1 cellular context compared by ENCODE assay signal in the genomic region with DNA sequence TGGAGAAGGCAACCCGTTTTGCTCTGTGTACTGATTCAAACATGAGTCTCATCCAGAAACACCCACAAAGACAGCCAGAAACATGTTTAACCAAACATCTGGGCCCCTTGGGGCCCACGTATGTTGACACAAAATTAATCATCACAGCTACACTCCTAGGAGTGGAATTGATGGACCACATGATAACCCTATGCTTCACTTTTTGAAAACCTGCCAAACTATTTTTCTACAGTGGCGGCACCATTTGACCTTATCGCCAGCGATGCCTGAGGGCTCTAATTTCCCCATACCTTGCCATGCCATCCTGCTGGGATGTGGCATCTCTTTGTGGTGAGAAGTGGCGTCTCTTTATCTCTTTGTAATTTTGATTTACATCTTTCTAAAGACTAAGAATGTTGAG.
TF ChIP-seq lines count a peak whose summit lies in the region.

No MANE protein-coding gene starts in this region.

TF ChIP-seq in HepG2, 621 proteins besides CTCF, POLR2A, EP300 and RAD21 (continued from another document and continues in another):
- TF ChIP-seq ZNF280B (CRISPR knock-in tag; IDR thresholded peaks at IDR 0.05; ENCODE audit: borderline replicate concordance) (no peak), TBX2 (CRISPR knock-in tag; IDR thresholded peaks at IDR 0.05; ENCODE audit: borderline replicate concordance) (peak; percentile 84), NR2F1 (CRISPR knock-in tag; IDR thresholded peaks at IDR 0.05) (peak in 1 of 2 experiments; percentile 47; a peak in 2 of 4 replicates), CCAR2 (optimal IDR thresholded peaks at IDR 0.05; ENCODE audit: low read depth, low read length) (no peak), STAG1 (CRISPR knock-in tag; IDR thresholded peaks at IDR 0.05) (no peak), DNMT3B (CRISPR knock-in tag; conservative IDR thresholded peaks at IDR 0.05) (no peak), BRD4 (CRISPR knock-in tag; IDR thresholded peaks at IDR 0.05) (no peak), ZNF567 (CRISPR knock-in tag; IDR thresholded peaks at IDR 0.05; ENCODE audit: borderline replicate concordance) (no peak), NCOA5 (CRISPR knock-in tag; IDR thresholded peaks at IDR 0.05) (no peak), ZNF235 (CRISPR knock-in tag; IDR thresholded peaks at IDR 0.05; ENCODE audit: borderline replicate concordance) (no peak), ZNF367 (CRISPR knock-in tag; IDR thresholded peaks at IDR 0.05; ENCODE audit: borderline replicate concordance) (no peak), ZNF780A (CRISPR knock-in tag; IDR thresholded peaks at IDR 0.05) (no peak), HES4 (CRISPR knock-in tag; IDR thresholded peaks at IDR 0.05; ENCODE audit: borderline replicate concordance) (no peak), HMGA1 (CRISPR knock-in tag; conservative IDR thresholded peaks at IDR 0.05) (no peak), ZNF746 (CRISPR knock-in tag; IDR thresholded peaks at IDR 0.05) (no peak), SCMH1 (CRISPR knock-in tag; IDR thresholded peaks at IDR 0.05; ENCODE audit: borderline replicate concordance) (no peak), ZNF652 (CRISPR knock-in tag; IDR thresholded peaks at IDR 0.05; ENCODE audit: borderline replicate concordance, low read depth) (no peak), PBX2 (CRISPR knock-in tag; IDR thresholded peaks at IDR 0.05) (no peak), CHD4 (IDR thresholded peaks at IDR 0.05; ENCODE audit: borderline replicate concordance, low read length) (no peak), RFXANK (CRISPR knock-in tag; IDR thresholded peaks at IDR 0.05) (no peak), RBM22 (optimal IDR thresholded peaks at IDR 0.05; ENCODE audit: low read length) (no peak), PHF8 (CRISPR knock-in tag; IDR thresholded peaks at IDR 0.05) (no peak; the same call in 1 of the 2 replicates), ZNF576 (CRISPR knock-in tag; IDR thresholded peaks at IDR 0.05) (no peak), ZMAT3 (CRISPR knock-in tag; conservative IDR thresholded peaks at IDR 0.05) (no peak), MIXL1 (CRISPR knock-in tag; IDR thresholded peaks at IDR 0.05) (no peak), NKX3-1 (CRISPR knock-in tag; IDR thresholded peaks at IDR 0.05) (no peak), NAIF1 (CRISPR knock-in tag; IDR thresholded peaks at IDR 0.05; ENCODE audit: borderline replicate concordance) (no peak), KLF16 (CRISPR knock-in tag; IDR thresholded peaks at IDR 0.05) (0 out of 4 replicates have a peak, but pooled peaks of 1 of the 2 experiments have one; percentile 31), KLF15 (CRISPR knock-in tag; IDR thresholded peaks at IDR 0.05; ENCODE audit: borderline replicate concordance) (no peak), ZNF460 (CRISPR knock-in tag; IDR thresholded peaks at IDR 0.05; ENCODE audit: borderline replicate concordance) (no peak), ZNF33A (CRISPR knock-in tag; IDR thresholded peaks at IDR 0.05; ENCODE audit: borderline replicate concordance) (no peak), ATM (IDR thresholded peaks at IDR 0.05; ENCODE audit: borderline replicate concordance) (no peak), ZBTB46 (CRISPR knock-in tag; IDR thresholded peaks at IDR 0.05; ENCODE audit: borderline replicate concordance) (no peak), MEIS2 (CRISPR knock-in tag; IDR thresholded peaks at IDR 0.05) (no peak), ATF3 (CRISPR knock-in tag; IDR thresholded peaks at IDR 0.05) (no peak), RNF2 (conservative IDR thresholded peaks at IDR 0.05; ENCODE audit: low read depth) (no peak), SNRNP70 (IDR thresholded peaks at IDR 0.05; ENCODE audit: low read depth, low read length) (no peak), ZSCAN31 (CRISPR knock-in tag; IDR thresholded peaks at IDR 0.05; ENCODE audit: low read depth) (no peak), SP140L (CRISPR knock-in tag; IDR thresholded peaks at IDR 0.05; ENCODE audit: borderline replicate concordance) (no peak), ZNF879 (CRISPR knock-in tag; IDR thresholded peaks at IDR 0.05) (no peak), NBN (conservative IDR thresholded peaks at IDR 0.05) (no peak), ZBTB7B (CRISPR knock-in tag; IDR thresholded peaks at IDR 0.05) (no peak), ZFP62 (CRISPR knock-in tag; IDR thresholded peaks at IDR 0.05) (no peak), SKI (IDR thresholded peaks at IDR 0.05; ENCODE audit: partially characterized antibody) (no peak)
- TF ChIP-seq, protein P1, sequence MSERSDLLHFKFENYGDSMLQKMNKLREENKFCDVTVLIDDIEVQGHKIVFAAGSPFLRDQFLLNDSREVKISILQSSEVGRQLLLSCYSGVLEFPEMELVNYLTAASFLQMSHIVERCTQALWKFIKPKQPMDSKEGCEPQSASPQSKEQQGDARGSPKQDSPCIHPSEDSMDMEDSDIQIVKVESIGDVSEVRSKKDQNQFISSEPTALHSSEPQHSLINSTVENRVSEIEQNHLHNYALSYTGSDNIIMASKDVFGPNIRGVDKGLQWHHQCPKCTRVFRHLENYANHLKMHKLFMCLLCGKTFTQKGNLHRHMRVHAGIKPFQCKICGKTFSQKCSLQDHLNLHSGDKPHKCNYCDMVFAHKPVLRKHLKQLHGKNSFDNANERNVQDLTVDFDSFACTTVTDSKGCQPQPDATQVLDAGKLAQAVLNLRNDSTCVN (CRISPR knock-in tag; IDR thresholded peaks at IDR 0.05; ENCODE audit: borderline replicate concordance), result no peak
- TF ChIP-seq, protein P2, sequence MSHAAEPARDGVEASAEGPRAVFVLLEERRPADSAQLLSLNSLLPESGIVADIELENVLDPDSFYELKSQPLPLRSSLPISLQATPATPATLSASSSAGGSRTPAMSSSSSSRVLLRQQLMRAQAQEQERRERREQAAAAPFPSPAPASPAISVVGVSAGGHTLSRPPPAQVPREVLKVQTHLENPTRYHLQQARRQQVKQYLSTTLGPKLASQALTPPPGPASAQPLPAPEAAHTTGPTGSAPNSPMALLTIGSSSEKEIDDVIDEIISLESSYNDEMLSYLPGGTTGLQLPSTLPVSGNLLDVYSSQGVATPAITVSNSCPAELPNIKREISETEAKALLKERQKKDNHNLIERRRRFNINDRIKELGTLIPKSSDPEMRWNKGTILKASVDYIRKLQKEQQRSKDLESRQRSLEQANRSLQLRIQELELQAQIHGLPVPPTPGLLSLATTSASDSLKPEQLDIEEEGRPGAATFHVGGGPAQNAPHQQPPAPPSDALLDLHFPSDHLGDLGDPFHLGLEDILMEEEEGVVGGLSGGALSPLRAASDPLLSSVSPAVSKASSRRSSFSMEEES (CRISPR knock-in tag; IDR thresholded peaks at IDR 0.05), result peak; percentile 57; the same call in 1 of the 2 replicates
- TF ChIP-seq, protein P3, sequence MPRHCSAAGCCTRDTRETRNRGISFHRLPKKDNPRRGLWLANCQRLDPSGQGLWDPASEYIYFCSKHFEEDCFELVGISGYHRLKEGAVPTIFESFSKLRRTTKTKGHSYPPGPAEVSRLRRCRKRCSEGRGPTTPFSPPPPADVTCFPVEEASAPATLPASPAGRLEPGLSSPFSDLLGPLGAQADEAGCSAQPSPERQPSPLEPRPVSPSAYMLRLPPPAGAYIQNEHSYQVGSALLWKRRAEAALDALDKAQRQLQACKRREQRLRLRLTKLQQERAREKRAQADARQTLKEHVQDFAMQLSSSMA (CRISPR knock-in tag; IDR thresholded peaks at IDR 0.05), result no peak
- TF ChIP-seq, protein P4, sequence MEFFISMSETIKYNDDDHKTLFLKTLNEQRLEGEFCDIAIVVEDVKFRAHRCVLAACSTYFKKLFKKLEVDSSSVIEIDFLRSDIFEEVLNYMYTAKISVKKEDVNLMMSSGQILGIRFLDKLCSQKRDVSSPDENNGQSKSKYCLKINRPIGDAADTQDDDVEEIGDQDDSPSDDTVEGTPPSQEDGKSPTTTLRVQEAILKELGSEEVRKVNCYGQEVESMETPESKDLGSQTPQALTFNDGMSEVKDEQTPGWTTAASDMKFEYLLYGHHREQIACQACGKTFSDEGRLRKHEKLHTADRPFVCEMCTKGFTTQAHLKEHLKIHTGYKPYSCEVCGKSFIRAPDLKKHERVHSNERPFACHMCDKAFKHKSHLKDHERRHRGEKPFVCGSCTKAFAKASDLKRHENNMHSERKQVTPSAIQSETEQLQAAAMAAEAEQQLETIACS (CRISPR knock-in tag; IDR thresholded peaks at IDR 0.05), result no peak
- TF ChIP-seq, protein P5, sequence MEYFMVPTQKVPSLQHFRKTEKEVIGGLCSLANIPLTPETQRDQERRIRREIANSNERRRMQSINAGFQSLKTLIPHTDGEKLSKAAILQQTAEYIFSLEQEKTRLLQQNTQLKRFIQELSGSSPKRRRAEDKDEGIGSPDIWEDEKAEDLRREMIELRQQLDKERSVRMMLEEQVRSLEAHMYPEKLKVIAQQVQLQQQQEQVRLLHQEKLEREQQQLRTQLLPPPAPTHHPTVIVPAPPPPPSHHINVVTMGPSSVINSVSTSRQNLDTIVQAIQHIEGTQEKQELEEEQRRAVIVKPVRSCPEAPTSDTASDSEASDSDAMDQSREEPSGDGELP (IDR thresholded peaks at IDR 0.05; ENCODE audit: borderline replicate concordance, low read depth), result no peak
- TF ChIP-seq, protein P6, sequence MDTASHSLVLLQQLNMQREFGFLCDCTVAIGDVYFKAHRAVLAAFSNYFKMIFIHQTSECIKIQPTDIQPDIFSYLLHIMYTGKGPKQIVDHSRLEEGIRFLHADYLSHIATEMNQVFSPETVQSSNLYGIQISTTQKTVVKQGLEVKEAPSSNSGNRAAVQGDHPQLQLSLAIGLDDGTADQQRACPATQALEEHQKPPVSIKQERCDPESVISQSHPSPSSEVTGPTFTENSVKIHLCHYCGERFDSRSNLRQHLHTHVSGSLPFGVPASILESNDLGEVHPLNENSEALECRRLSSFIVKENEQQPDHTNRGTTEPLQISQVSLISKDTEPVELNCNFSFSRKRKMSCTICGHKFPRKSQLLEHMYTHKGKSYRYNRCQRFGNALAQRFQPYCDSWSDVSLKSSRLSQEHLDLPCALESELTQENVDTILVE (CRISPR knock-in tag; IDR thresholded peaks at IDR 0.05), result no peak
- TF ChIP-seq, protein P7, sequence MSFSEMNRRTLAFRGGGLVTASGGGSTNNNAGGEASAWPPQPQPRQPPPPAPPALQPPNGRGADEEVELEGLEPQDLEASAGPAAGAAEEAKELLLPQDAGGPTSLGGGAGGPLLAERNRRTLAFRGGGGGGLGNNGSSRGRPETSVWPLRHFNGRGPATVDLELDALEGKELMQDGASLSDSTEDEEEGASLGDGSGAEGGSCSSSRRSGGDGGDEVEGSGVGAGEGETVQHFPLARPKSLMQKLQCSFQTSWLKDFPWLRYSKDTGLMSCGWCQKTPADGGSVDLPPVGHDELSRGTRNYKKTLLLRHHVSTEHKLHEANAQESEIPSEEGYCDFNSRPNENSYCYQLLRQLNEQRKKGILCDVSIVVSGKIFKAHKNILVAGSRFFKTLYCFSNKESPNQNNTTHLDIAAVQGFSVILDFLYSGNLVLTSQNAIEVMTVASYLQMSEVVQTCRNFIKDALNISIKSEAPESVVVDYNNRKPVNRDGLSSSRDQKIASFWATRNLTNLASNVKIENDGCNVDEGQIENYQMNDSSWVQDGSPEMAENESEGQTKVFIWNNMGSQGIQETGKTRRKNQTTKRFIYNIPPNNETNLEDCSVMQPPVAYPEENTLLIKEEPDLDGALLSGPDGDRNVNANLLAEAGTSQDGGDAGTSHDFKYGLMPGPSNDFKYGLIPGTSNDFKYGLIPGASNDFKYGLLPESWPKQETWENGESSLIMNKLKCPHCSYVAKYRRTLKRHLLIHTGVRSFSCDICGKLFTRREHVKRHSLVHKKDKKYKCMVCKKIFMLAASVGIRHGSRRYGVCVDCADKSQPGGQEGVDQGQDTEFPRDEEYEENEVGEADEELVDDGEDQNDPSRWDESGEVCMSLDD (CRISPR knock-in tag; IDR thresholded peaks at IDR 0.05; ENCODE audit: borderline replicate concordance), result no peak
